ENCODE assay signal across 20 cellular contexts in the genomic region with DNA sequence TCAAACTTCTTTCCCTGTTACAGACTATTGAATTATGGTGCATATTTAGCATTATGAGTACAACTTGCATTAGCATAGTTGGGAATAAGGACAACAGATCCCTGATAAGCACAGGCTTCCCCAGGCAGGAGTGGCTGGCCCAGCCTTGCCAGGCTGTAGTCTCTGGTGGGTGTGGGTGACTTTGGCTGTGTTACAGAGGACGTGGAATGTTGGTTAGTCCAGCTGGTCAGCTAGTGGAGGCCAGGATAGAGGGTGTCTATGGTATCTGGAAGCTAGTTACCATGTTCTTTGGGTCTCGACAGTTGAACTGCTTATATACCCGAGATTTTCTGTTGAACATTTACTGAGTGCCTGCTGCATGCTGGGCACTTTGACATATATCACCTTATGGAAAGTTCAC.
"Had no signal": no experiment of that assay in that cellular context is flagged by ENCODE, and none has a peak within 500 bp of the region (broad histone marks: within the 10 kb centered on the region; RNA-seq: fewer than 3 reads in every experiment).

No MANE protein-coding gene starts in this region.

- H3K36me3 Mint-ChIP-seq: activated naive CD4-positive, alpha-beta T cell treated with anti-CD3 and anti-CD28 coated beads, Interleukin-2, amount 50 U/mL, for 24 hours; WTC11 had no signal

- ATAC-seq: activated T-helper 17 cell treated with anti-CD3 and anti-CD28 coated beads, Interleukin-2, amount 50 U/mL, for 72 hours; WTC11 had no signal

- H3K27ac Mint-ChIP-seq: activated CD4-positive, alpha-beta T cell treated with anti-CD3 and anti-CD28 coated beads, Interleukin-2, amount 10 ng/mL, durations not matched to agents 24 days and 14 days; activated naive CD4-positive, alpha-beta T cell treated with anti-CD3 and anti-CD28 coated beads, Interleukin-2, amount 50 U/mL, for 24 hours; activated T-helper 17 cell treated with anti-CD3 and anti-CD28 coated beads, Interleukin-2, amount 50 U/mL, for 72 hours; T-helper 1 cell treated with Interleukin-12 subunit alpha and Interleukin-12 subunit beta and Interleukin-4 antibody, amounts not matched to agents 30 μg/mL and 1 μg/mL, for 36 hours; WTC11 had no signal

- H3K9me3 Mint-ChIP-seq: activated CD4-positive, alpha-beta T cell treated with anti-CD3 and anti-CD28 coated beads, Interleukin-2, amount 10 ng/mL, durations not matched to agents 24 days and 14 days; activated naive CD4-positive, alpha-beta T cell treated with anti-CD3 and anti-CD28 coated beads, Interleukin-2, amount 50 U/mL, for 24 hours; activated T-helper 17 cell treated with anti-CD3 and anti-CD28 coated beads, Interleukin-2, amount 50 U/mL, for 72 hours; T-helper 1 cell treated with Interleukin-12 subunit alpha and Interleukin-12 subunit beta and Interleukin-4 antibody, amounts not matched to agents 30 μg/mL and 1 μg/mL, for 36 hours; WTC11 had no signal

- H3K4me3 Mint-ChIP-seq: activated CD4-positive, alpha-beta T cell treated with anti-CD3 and anti-CD28 coated beads, Interleukin-2, amount 10 ng/mL, durations not matched to agents 24 days and 14 days; activated naive CD4-positive, alpha-beta T cell treated with anti-CD3 and anti-CD28 coated beads, Interleukin-2, amount 50 U/mL, for 24 hours; activated T-helper 17 cell treated with anti-CD3 and anti-CD28 coated beads, Interleukin-2, amount 50 U/mL, for 72 hours; T-helper 1 cell treated with Interleukin-12 subunit alpha and Interleukin-12 subunit beta and Interleukin-4 antibody, amounts not matched to agents 30 μg/mL and 1 μg/mL, for 36 hours; WTC11 had no signal

- DNase-seq: activated CD4-positive, alpha-beta T cell treated with anti-CD3 and anti-CD28 coated beads, Interleukin-2, amount 10 ng/mL, durations not matched to agents 24 days and 14 days; activated CD4-positive, alpha-beta T cell treated with anti-CD3 and anti-CD28 coated beads, Interleukin-2, amount 50 U/mL, for 48 hours; activated CD4-positive, CD25-positive, alpha-beta regulatory T cell treated with anti-CD3 and anti-CD28 coated beads, Interleukin-2, amount 50 U/mL, for 72 hours; activated naive CD4-positive, alpha-beta T cell; activated T-cell treated with anti-CD3 and anti-CD28 coated beads for 4 hours; cerebellar nuclear complex; MM.1S; NCI-H1105; NCI-H1436; NCI-H1694 treated with DMSO at 0.1 percent for 48 hours; NCI-H2029 treated with DMSO at 0.1 percent for 48 hours; NCI-H345; NCI-H510A; NCI-H526 treated with DMSO at 0.1 percent for 48 hours; NCI-H82; SHP77 treated with DMSO at 0.1 percent for 48 hours had no signal
